Comparison of ENCODE assay signal across 1 cellular context in genomic region chr7:108246227-108246837, GRCh38.
TF ChIP-seq lines count a peak whose summit lies in the region.

No MANE protein-coding gene starts in this region.

TF ChIP-seq in K562, 482 proteins besides CTCF, POLR2A, EP300 and RAD21 (continued from another document):
- peak; percentile 26; the same call in 1 of the 2 replicates for TF ChIP-seq JUNB (CRISPR knock-in tag; conservative IDR thresholded peaks at IDR 0.05)
- no peak for TF ChIP-seq KAT2B (IDR thresholded peaks at IDR 0.05; ENCODE audit: low read depth, low read length)
- TF ChIP-seq RB1 (IDR thresholded peaks at IDR 0.05; ENCODE audit: low read depth), result no peak
- peak; percentile 87 to 88 for TF ChIP-seq KDM1A (IDR thresholded peaks at IDR 0.05)
- peak; percentile 90 for TF ChIP-seq NCOA1 (IDR thresholded peaks at IDR 0.05; ENCODE audit: low read depth)
- no peak for TF ChIP-seq CBX8 (IDR thresholded peaks at IDR 0.05; ENCODE audit: borderline replicate concordance, extremely low read depth, low read depth, low read length, poor library complexity, severe bottlenecking)
- TF ChIP-seq RBBP5 (IDR thresholded peaks at IDR 0.05; ENCODE audit: borderline replicate concordance, insufficient read depth, low read length, poor library complexity, severe bottlenecking), result peak; percentile 85
- no peak for TF ChIP-seq SAFB (IDR thresholded peaks at IDR 0.05; ENCODE audit: borderline replicate concordance, low read depth, low read length)
- peak; percentile 60; the same call in 1 of the 2 replicates for TF ChIP-seq NCOA6 (IDR thresholded peaks at IDR 0.05)
- TF ChIP-seq TBL1XR1 (IDR thresholded peaks at IDR 0.05; ENCODE audit: low read length in 2 of 2), result peak; percentile 20 to 84; a peak in 3 of 4 replicates
- TF ChIP-seq BACH1 (tag; IDR thresholded peaks at IDR 0.05), result peak; percentile 100
- peak; percentile 100 for TF ChIP-seq MAFG (tag; conservative IDR thresholded peaks at IDR 0.05)
- TF ChIP-seq HDGF (IDR thresholded peaks at IDR 0.05), result peak; percentile 90
- TF ChIP-seq ZNF589 (CRISPR knock-in tag; IDR thresholded peaks at IDR 0.05; ENCODE audit: low read depth), result peak; percentile 83; the same call in 1 of the 2 replicates
